22 cellular contexts compared by ENCODE assay signal in the genomic region with DNA sequence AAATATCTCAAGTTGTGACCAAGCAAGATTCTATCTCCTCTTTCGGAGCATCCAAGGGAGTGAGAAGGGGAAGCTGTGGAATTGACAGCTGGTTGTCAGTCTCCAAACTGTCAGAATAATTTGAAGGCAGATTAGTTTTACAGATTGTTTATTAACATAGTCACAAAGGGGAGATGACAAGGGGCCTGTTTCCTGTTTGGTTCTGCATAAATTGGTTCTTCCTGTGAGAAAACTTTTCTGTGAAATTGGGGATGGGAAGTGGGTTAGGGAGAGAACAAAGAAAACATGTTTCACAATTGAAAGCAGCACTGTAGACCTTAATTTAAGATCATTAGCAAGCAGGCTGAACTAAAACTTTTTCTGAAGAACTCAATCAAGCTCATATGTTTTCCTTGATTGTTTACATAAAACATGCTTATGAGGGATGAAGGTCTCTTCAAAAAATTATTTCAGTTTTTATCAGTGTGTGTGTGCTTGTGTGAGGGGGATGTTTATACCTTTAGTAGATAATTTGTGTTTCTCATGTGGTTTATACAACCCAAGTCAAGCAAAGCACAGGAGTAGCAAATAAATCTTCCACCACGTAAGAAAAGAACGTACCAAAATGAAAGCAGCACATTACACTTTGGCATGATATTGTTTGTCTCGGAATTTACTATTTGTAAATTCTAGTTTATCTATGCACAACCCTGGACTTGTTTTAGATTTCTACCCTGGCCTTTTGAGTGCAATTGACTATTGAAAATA.
A peak's percentile ranks its signal among the peaks of the same experiment; 100 is the strongest.
DNase-seq lines count a peak whose midpoint lies in the region; ATAC-seq and TF ChIP-seq lines count a peak whose summit lies in the region.
"Had no signal": no experiment of that assay in that cellular context is flagged by ENCODE, and none has a peak within 500 bp of the region (broad histone marks: within the 10 kb centered on the region; RNA-seq: fewer than 3 reads in every experiment).

No MANE protein-coding gene starts in this region.

- H3K27me3 Mint-ChIP-seq in activated T-helper 1 cell treated with anti-CD3 and anti-CD28 coated beads, Interleukin-12 subunit alpha, Interleukin-12 subunit beta, Interleukin-2, Interleukin-4 antibody, amounts not matched to agents 30 ng/mL and 10 ng/mL and 1 ng/mL, durations not matched to agents 14 hours and 24 hours and 36 hours (ENCODE audit: insufficient read depth) = no peaks in the 10 kb centered on the region
- H3K27me3 Mint-ChIP-seq in nephron (ENCODE audit: low read depth) = no peaks in the 10 kb centered on the region

- ATAC-seq in DND-41 (ENCODE audit: insufficient read depth, low read depth) (peak; percentile 83), GM21367 (IDR thresholded peaks at IDR 0.05; ENCODE audit: unreplicated experiment) (no peak)
- ATAC-seq: gastrocnemius medialis, K562, WTC11 had no signal

- H3K79me2 ChIP-seq in DND-41 (ENCODE audit: insufficient read depth, low read length) = no peaks in the 10 kb centered on the region

- peak overlapping the region; percentile 7 for H3K4me3 Mint-ChIP-seq in activated T-helper 1 cell treated with anti-CD3 and anti-CD28 coated beads, Interleukin-12 subunit alpha, Interleukin-12 subunit beta, Interleukin-2, Interleukin-4 antibody, amounts not matched to agents 30 ng/mL and 10 ng/mL and 1 ng/mL, durations not matched to agents 14 hours and 24 hours and 36 hours
- H3K4me3 Mint-ChIP-seq in nephron = no peak overlapping the region
- H3K4me3 Mint-ChIP-seq: WTC11 had no signal

- POLR2A ChIA-PET in A673 (lab: Charles Lee; ENCODE audit: low non-redundant PET) = no interaction called here

- H3K27ac Mint-ChIP-seq in activated T-helper 1 cell treated with anti-CD3 and anti-CD28 coated beads, Interleukin-12 subunit alpha, Interleukin-12 subunit beta, Interleukin-2, Interleukin-4 antibody, amounts not matched to agents 30 ng/mL and 10 ng/mL and 1 ng/mL, durations not matched to agents 14 hours and 24 hours and 36 hours = peak overlapping the region; percentile 36
- peak overlapping the region; percentile 55 to 65 (median 56) for H3K27ac Mint-ChIP-seq in nephron
- H3K27ac Mint-ChIP-seq: WTC11 had no signal

- H3K4me3 ChIP-seq in A673 (ENCODE audit: low read depth, low read length, poor library complexity, severe bottlenecking) (no peak overlapping the region), DND-41 (ENCODE audit: low read depth in 1 of 2, low read length in 2 of 2) (peak overlapping the region in 1 of 2 experiments; percentile 41; a peak in 2 of 4 replicates)
- H3K4me3 ChIP-seq: gastrocnemius medialis, K562, suprapubic skin had no signal

- H3K9me3 Mint-ChIP-seq in activated T-helper 1 cell treated with anti-CD3 and anti-CD28 coated beads, Interleukin-12 subunit alpha, Interleukin-12 subunit beta, Interleukin-2, Interleukin-4 antibody, amounts not matched to agents 30 ng/mL and 10 ng/mL and 1 ng/mL, durations not matched to agents 14 hours and 24 hours and 36 hours = no peaks in the 10 kb centered on the region
- peaks cover 2% of the 10 kb centered on the region for H3K9me3 Mint-ChIP-seq in nephron
- H3K9me3 Mint-ChIP-seq: WTC11 had no signal

- no peaks in the 10 kb centered on the region for H3K36me3 Mint-ChIP-seq in activated T-helper 1 cell treated with anti-CD3 and anti-CD28 coated beads, Interleukin-12 subunit alpha, Interleukin-12 subunit beta, Interleukin-2, Interleukin-4 antibody, amounts not matched to agents 30 ng/mL and 10 ng/mL and 1 ng/mL, durations not matched to agents 14 hours and 24 hours and 36 hours (ENCODE audit: low read depth)
- no peaks in the 10 kb centered on the region for H3K36me3 Mint-ChIP-seq in nephron (ENCODE audit: low read depth)
- H3K36me3 Mint-ChIP-seq: WTC11 had no signal

- no peaks in the 10 kb centered on the region for H4K20me1 ChIP-seq in DND-41 (ENCODE audit: insufficient read depth, low read length)

- no peaks in the 10 kb centered on the region for H3K27me3 ChIP-seq in A673 (replicated peaks; ENCODE audit: insufficient read depth, low read depth, low read length, poor library complexity)
- H3K27me3 ChIP-seq in DND-41 (ENCODE audit: insufficient read depth, low read length, poor library complexity) = no peaks in the 10 kb centered on the region
- H3K27me3 ChIP-seq: gastrocnemius medialis, suprapubic skin had no signal

- peak overlapping the region; percentile 59 for H3K9ac ChIP-seq in DND-41 (ENCODE audit: low read depth, low read length)

- peaks cover 4% of the 10 kb centered on the region for H3K9me3 ChIP-seq in A673 (ENCODE audit: low read depth, low read length, poor library complexity, severe bottlenecking)
- no peaks in the 10 kb centered on the region for H3K9me3 ChIP-seq in DND-41 (ENCODE audit: insufficient read depth, low read length, severe bottlenecking)
- H3K9me3 ChIP-seq: gastrocnemius medialis, suprapubic skin had no signal

- DNase-seq in A673 (ENCODE audit: low spot score) = peak; percentile 96
- DNase-seq in DND-41 = peak; percentile 72
- no peak for DNase-seq in activated T-helper 1 cell treated with anti-CD3 and anti-CD28 coated beads, Interleukin-12 subunit alpha, Interleukin-12 subunit beta, Interleukin-2, Interleukin-4 antibody, amounts not matched to agents 30 ng/mL and 10 ng/mL and 1 ng/mL, durations not matched to agents 14 hours and 24 hours and 36 hours (ENCODE audit: low spot score)
- no peak for DNase-seq in NCI-H82 treated with DMSO at 0.1 percent for 48 hours (lab: John Stamatoyannopoulos, UW; ENCODE audit: unreplicated experiment)
- no peak for DNase-seq in pons (ENCODE audit: low spot score)
- DNase-seq: amniotic stem cell; effector CD8-positive, alpha-beta T cell; gastrocnemius medialis; hypothalamus; MM.1S; NCI-H1417 treated with DMSO at 0.1 percent for 48 hours; NCI-H446 treated with DMSO at 0.1 percent for 48 hours; nucleus accumbens; OCI-M1; small intestine; stimulated activated CD4-positive, alpha-beta T cell treated with anti-CD3 and anti-CD28 coated beads, Interleukin-2, amount 100 ng/mL, for 24 hours had no signal

- CTCF ChIA-PET in A673 (lab: Charles Lee) = no interaction called here

- TF ChIP-seq CTCF in A673 (conservative IDR thresholded peaks at IDR 0.05; ENCODE audit: low read depth, low read length) (no peak), DND-41 (IDR thresholded peaks at IDR 0.05; ENCODE audit: borderline replicate concordance, extremely low read depth, low read length, poor library complexity, severe bottlenecking) (no peak), nephron (IDR thresholded peaks at IDR 0.05; ENCODE audit: unreplicated experiment in 3 of 3) (no peak)

- peak overlapping the region; percentile 52 for H3K27ac ChIP-seq in A673 (ENCODE audit: low read depth, low read length, poor library complexity, severe bottlenecking)
- H3K27ac ChIP-seq in DND-41 (ENCODE audit: low read length) = peak overlapping the region; percentile 97
- H3K27ac ChIP-seq: C4-2B, gastrocnemius medialis, suprapubic skin had no signal

- peaks cover 40% of the 10 kb centered on the region for H3K4me1 ChIP-seq in A673 (ENCODE audit: insufficient read depth, low read length, poor library complexity, severe bottlenecking)
- H3K4me1 ChIP-seq in DND-41 (ENCODE audit: insufficient read depth, low read length) = peaks cover 80% of the 10 kb centered on the region
- H3K4me1 ChIP-seq: gastrocnemius medialis, suprapubic skin had no signal

- H3K36me3 ChIP-seq in A673 (ENCODE audit: insufficient read depth, low read length, poor library complexity, severe bottlenecking) (no peaks in the 10 kb centered on the region), DND-41 (ENCODE audit: insufficient read depth, low read length) (no peaks in the 10 kb centered on the region)
- H3K36me3 ChIP-seq: gastrocnemius medialis, suprapubic skin had no signal

- intact Hi-C loops in A673 (cut with micrococcal nuclease; ENCODE audit: unreplicated experiment) = loop anchor here (1.0 kb wide), 1 partner anchor 46 kb away; no protein-coding TSS in a partner anchor
- intact Hi-C loops in activated T-helper 1 cell treated with anti-CD3 and anti-CD28 coated beads, Interleukin-12 subunit alpha, Interleukin-12 subunit beta, Interleukin-2, Interleukin-4 antibody, amounts not matched to agents 30 ng/mL and 10 ng/mL and 1 ng/mL, durations not matched to agents 14 hours and 24 hours and 36 hours (cut with micrococcal nuclease) = no loop called here

- H3K4me1 Mint-ChIP-seq in activated T-helper 1 cell treated with anti-CD3 and anti-CD28 coated beads, Interleukin-12 subunit alpha, Interleukin-12 subunit beta, Interleukin-2, Interleukin-4 antibody, amounts not matched to agents 30 ng/mL and 10 ng/mL and 1 ng/mL, durations not matched to agents 14 hours and 24 hours and 36 hours (ENCODE audit: low read depth) = peaks cover 8% of the 10 kb centered on the region
- peaks cover 6% of the 10 kb centered on the region for H3K4me1 Mint-ChIP-seq in nephron

- H3K4me2 ChIP-seq in DND-41 (ENCODE audit: insufficient read depth, low read length) = peak overlapping the region; percentile 55

- BruUV-seq in A673 (replicated peaks; lab: Mats Ljungman, UMichigan) = no TSS peak

- H2AFZ ChIP-seq in DND-41 (ENCODE audit: low read depth, low read length) = peak overlapping the region; percentile 74

Comparison
In these comparisons a context has a peak if more than half of its experiments do, and no peak if none do; other contexts are left out.
1. DNase-seq: peak in A673 (single experiment) and DND-41 (single experiment); none in activated T-helper 1 cell treated with anti-CD3 and anti-CD28 coated beads, Interleukin-12 subunit alpha, Interleukin-12 subunit beta, Interleukin-2, Interleukin-4 antibody, amounts not matched to agents 30 ng/mL and 10 ng/mL and 1 ng/mL, durations not matched to agents 14 hours and 24 hours and 36 hours (single experiment), NCI-H82 treated with DMSO at 0.1 percent for 48 hours (single experiment) and pons (single experiment).